Comparison of ENCODE assay signal across 1 cellular context in genomic region chr2:169362346-169363026, GRCh38.
TF ChIP-seq lines count a peak whose summit lies in the region.

Gene LRP2 (minus strand): TSS chr2:169362534. CDS start chr2:169362399, 135 bp downstream.

TF ChIP-seq in HepG2, 621 proteins besides CTCF, POLR2A, EP300 and RAD21 (continued from another document):
- peak; percentile 79; the same call in 1 of the 2 replicates for TF ChIP-seq CBX2 (IDR thresholded peaks at IDR 0.05; ENCODE audit: low read depth, low read length)
- no peak for TF ChIP-seq CBX2 (CRISPR knock-in tag; IDR thresholded peaks at IDR 0.05; ENCODE audit: low read depth)
- TF ChIP-seq ZNF558 (CRISPR knock-in tag; IDR thresholded peaks at IDR 0.05; ENCODE audit: borderline replicate concordance), result 0 out of 2 replicates have a peak, but pooled peaks have one; percentile 58
- no peak for TF ChIP-seq ZNF224 (CRISPR knock-in tag; IDR thresholded peaks at IDR 0.05)
- no peak for TF ChIP-seq STAT6 (CRISPR knock-in tag; IDR thresholded peaks at IDR 0.05; ENCODE audit: borderline replicate concordance)
- TF ChIP-seq, protein P1, sequence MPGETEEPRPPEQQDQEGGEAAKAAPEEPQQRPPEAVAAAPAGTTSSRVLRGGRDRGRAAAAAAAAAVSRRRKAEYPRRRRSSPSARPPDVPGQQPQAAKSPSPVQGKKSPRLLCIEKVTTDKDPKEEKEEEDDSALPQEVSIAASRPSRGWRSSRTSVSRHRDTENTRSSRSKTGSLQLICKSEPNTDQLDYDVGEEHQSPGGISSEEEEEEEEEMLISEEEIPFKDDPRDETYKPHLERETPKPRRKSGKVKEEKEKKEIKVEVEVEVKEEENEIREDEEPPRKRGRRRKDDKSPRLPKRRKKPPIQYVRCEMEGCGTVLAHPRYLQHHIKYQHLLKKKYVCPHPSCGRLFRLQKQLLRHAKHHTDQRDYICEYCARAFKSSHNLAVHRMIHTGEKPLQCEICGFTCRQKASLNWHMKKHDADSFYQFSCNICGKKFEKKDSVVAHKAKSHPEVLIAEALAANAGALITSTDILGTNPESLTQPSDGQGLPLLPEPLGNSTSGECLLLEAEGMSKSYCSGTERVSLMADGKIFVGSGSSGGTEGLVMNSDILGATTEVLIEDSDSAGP (CRISPR knock-in tag; IDR thresholded peaks at IDR 0.05; ENCODE audit: borderline replicate concordance), result peak; percentile 61; the same call in 1 of the 2 replicates
- peak; percentile 44; the same call in 1 of the 2 replicates for TF ChIP-seq ZNF773 (CRISPR knock-in tag; IDR thresholded peaks at IDR 0.05; ENCODE audit: borderline replicate concordance)
- TF ChIP-seq, protein P2, sequence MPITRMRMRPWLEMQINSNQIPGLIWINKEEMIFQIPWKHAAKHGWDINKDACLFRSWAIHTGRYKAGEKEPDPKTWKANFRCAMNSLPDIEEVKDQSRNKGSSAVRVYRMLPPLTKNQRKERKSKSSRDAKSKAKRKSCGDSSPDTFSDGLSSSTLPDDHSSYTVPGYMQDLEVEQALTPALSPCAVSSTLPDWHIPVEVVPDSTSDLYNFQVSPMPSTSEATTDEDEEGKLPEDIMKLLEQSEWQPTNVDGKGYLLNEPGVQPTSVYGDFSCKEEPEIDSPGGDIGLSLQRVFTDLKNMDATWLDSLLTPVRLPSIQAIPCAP (CRISPR knock-in tag; IDR thresholded peaks at IDR 0.05; ENCODE audit: low read depth), result 0 out of 2 replicates have a peak, but pooled peaks have one; percentile 40
- peak; percentile 52; the same call in 1 of the 2 replicates for TF ChIP-seq ADNP (CRISPR knock-in tag; IDR thresholded peaks at IDR 0.05)
- TF ChIP-seq CEBPG (CRISPR knock-in tag; IDR thresholded peaks at IDR 0.05), result no peak
- peak; percentile 18; the same call in 1 of the 2 replicates for TF ChIP-seq ZNF790 (CRISPR knock-in tag; IDR thresholded peaks at IDR 0.05; ENCODE audit: borderline replicate concordance)
